In the genomic region with DNA sequence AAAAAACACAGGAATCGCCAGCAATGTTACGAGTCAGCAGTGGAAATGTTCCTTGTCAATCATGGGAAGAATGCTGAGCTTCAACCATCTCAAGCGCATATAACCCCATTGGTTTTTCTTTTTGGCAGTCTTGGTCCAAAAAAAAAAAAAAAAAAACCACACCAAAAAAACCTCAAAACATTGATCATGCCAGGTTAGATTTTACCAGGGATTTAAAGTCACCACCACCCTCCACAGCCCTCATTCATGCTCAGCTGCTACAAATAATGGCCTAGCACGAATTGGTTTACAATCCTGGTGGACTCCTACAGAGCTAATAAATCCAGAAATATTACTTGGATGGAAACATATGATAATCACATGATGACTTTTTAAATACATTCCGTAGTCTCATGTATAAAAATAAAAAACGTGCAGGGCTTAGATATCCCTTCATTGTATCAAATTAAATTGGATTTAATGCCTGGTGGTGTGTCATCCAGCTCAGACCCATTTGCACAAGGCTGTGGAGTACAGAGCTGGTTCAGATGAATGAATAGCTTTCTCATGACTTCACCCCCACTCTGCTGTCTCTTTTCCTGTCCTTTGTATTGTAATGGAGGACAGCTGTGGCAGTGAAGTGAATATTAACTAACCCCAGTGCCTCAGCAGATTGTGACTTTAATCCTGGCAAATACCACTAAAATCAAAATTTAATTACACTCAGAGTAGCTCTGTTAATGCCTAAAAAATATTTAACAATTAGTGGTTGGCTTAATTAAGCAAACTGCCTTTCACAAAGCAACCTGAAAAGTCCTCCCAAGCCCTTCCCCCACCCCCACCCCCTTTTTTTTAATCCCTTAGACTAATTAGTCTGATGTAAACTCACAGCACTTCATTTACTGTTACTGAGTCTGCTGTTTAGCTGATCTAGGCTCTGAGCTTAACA, we compare ENCODE assay signal across 10 cellular contexts.
DNase-seq lines count a peak whose midpoint lies in the region; ATAC-seq and TF ChIP-seq lines count a peak whose summit lies in the region.
"Had no signal": no experiment of that assay in that cellular context is flagged by ENCODE, and none has a peak within 500 bp of the region (broad histone marks: within the 10 kb centered on the region; RNA-seq: fewer than 3 reads in every experiment).

No MANE protein-coding gene starts in this region.

- TF ChIP-seq CTCF in BE2C (IDR thresholded peaks at IDR 0.05; ENCODE audit: low read depth, low read length) (no peak), IMR-90 (conservative IDR thresholded peaks at IDR 0.05; ENCODE audit: low read depth, low read length) (no peak), osteocyte (IDR thresholded peaks at IDR 0.05) (no peak)

- intact Hi-C loops in IMR-90 (cut with micrococcal nuclease): no loop called here

- H3K27me3 ChIP-seq in BE2C (no peaks in the 10 kb centered on the region), IMR-90 (ENCODE audit: control insufficient read depth, insufficient read depth, low read length) (no peaks in the 10 kb centered on the region), adipocyte (replicated peaks; ENCODE audit: control insufficient read depth, insufficient read depth, low read length) (no peaks in the 10 kb centered on the region)
- H3K27me3 ChIP-seq: transverse colon had no signal

- no peak overlapping the region for H3K4me2 ChIP-seq in IMR-90 (ENCODE audit: low read depth, low read length)

- no peak overlapping the region for H3K9ac ChIP-seq in IMR-90 (ENCODE audit: low read depth, low read length)
- H3K9ac ChIP-seq in adipocyte (ENCODE audit: low read length): no peak overlapping the region

- no peak overlapping the region for H2AFZ ChIP-seq in IMR-90 (replicated peaks; ENCODE audit: low read length, poor library complexity)

- no peak overlapping the region for H2BK15ac ChIP-seq in IMR-90 (ENCODE audit: low read depth, low read length)

- dilution Hi-C loops in IMR-90 (cut with HindIII; ENCODE audit: low sequenced_read_pairs, unreplicated experiment): no loop called here

- POLR2A ChIA-PET in IMR-90 (lab: Charles Lee; ENCODE audit: unreplicated experiment): interaction anchor here (0.6 kb wide), 1 partner anchor 96 kb away, joined by 12 read pairs; no protein-coding TSS in a partner anchor
- POLR2A ChIA-PET in naive thymus-derived CD8-positive, alpha-beta T cell (lab: Charles Lee): no interaction called here

- H3K4ac ChIP-seq in IMR-90 (ENCODE audit: low read depth, low read length): no peak overlapping the region

- in situ Hi-C loops in IMR-90 (cut with MboI; ENCODE audit: low sequenced_read_pairs): no loop called here

- DNase-seq in BE2C (peak; percentile 47), IMR-90 (peak; percentile 77), adipocyte (ENCODE audit: low read depth) (peak; percentile 71), iris pigment epithelial cell (ENCODE audit: low read depth) (peak; percentile 63), osteocyte (ENCODE audit: extremely low spot score, unreplicated experiment) (no peak), left lobe of liver (ENCODE audit: low spot score) (no peak)
- no peak for DNase-seq in naive thymus-derived CD8-positive, alpha-beta T cell
- DNase-seq: psoas muscle, transverse colon had no signal

- no peaks in the 10 kb centered on the region for H3K79me1 ChIP-seq in IMR-90 (ENCODE audit: low read depth in 1 of 2, low read length in 2 of 2)

- H2AK5ac ChIP-seq in IMR-90 (ENCODE audit: low read depth, low read length): no peak overlapping the region

- H3K4me1 ChIP-seq in BE2C: peaks cover 17% of the 10 kb centered on the region
- no peaks in the 10 kb centered on the region for H3K4me1 ChIP-seq in IMR-90 (ENCODE audit: control insufficient read depth, insufficient read depth, low read length)
- H3K4me1 ChIP-seq in adipocyte (ENCODE audit: control insufficient read depth, insufficient read depth, low read length): no peaks in the 10 kb centered on the region
- H3K4me1 ChIP-seq: psoas muscle, transverse colon had no signal

- ATAC-seq in IMR-90 (ENCODE audit: low read depth) (peak; percentile 75), GM18907 (IDR thresholded peaks at IDR 0.05; ENCODE audit: unreplicated experiment) (no peak), left lobe of liver (no peak)
- no peak for ATAC-seq in naive thymus-derived CD8-positive, alpha-beta T cell
- ATAC-seq: psoas muscle had no signal

- no peak overlapping the region for H4K5ac ChIP-seq in IMR-90 (ENCODE audit: low read depth, low read length)

- no peak overlapping the region for H3K14ac ChIP-seq in IMR-90 (replicated peaks; ENCODE audit: low read depth, low read length)

- no peak overlapping the region for H2BK5ac ChIP-seq in IMR-90 (ENCODE audit: low read depth, low read length, poor library complexity, severe bottlenecking)

- no peaks in the 10 kb centered on the region for H3K9me1 ChIP-seq in IMR-90 (ENCODE audit: insufficient read depth, low read length)

- H3K9me3 ChIP-seq in BE2C (no peaks in the 10 kb centered on the region), IMR-90 (ENCODE audit: control insufficient read depth, insufficient read depth, low read length) (no peaks in the 10 kb centered on the region), adipocyte (ENCODE audit: control insufficient read depth, low read length) (no peaks in the 10 kb centered on the region)
- H3K9me3 ChIP-seq: psoas muscle, transverse colon had no signal

- no peaks in the 10 kb centered on the region for H4K20me1 ChIP-seq in IMR-90 (ENCODE audit: insufficient read depth, low read length)

- no peak overlapping the region; the same call in 1 of the 2 replicates for H3K18ac ChIP-seq in IMR-90 (ENCODE audit: low read depth, low read length)

- TF ChIP-seq POLR2A in IMR-90 (IDR thresholded peaks at IDR 0.05; ENCODE audit: low read depth, low read length): no peak

- H4K91ac ChIP-seq in IMR-90 (ENCODE audit: insufficient read depth, low read depth, low read length): no peak overlapping the region

- no peak overlapping the region for H2BK120ac ChIP-seq in IMR-90 (ENCODE audit: low read depth, low read length)

- no peak overlapping the region for H3K4me3 Mint-ChIP-seq in naive thymus-derived CD8-positive, alpha-beta T cell
- H3K4me3 Mint-ChIP-seq in osteocyte (ENCODE audit: unreplicated experiment): no peak overlapping the region

- H3K36me3 ChIP-seq in BE2C (no peaks in the 10 kb centered on the region), IMR-90 (ENCODE audit: control insufficient read depth, insufficient read depth, low read length) (no peaks in the 10 kb centered on the region), adipocyte (ENCODE audit: control insufficient read depth, insufficient read depth, low read length, severe bottlenecking) (no peaks in the 10 kb centered on the region)
- H3K36me3 ChIP-seq: transverse colon had no signal

- H3K23ac ChIP-seq in IMR-90 (ENCODE audit: low read depth, low read length): no peak overlapping the region

- no peaks in the 10 kb centered on the region for H3K27me3 Mint-ChIP-seq in naive thymus-derived CD8-positive, alpha-beta T cell
- no peaks in the 10 kb centered on the region for H3K27me3 Mint-ChIP-seq in osteocyte (ENCODE audit: unreplicated experiment)

- no peak overlapping the region for H3K27ac ChIP-seq in IMR-90 (ENCODE audit: insufficient read depth, low read length)
- H3K27ac ChIP-seq: psoas muscle, transverse colon had no signal

- WGBS in IMR-90 (ENCODE audit: extremely low coverage in 2 of 2, insufficient read length in 1 of 2), 2 experiments: no CpG with 5 or more reads among the region's 6 CpGs

- no peak overlapping the region for H2BK20ac ChIP-seq in IMR-90 (ENCODE audit: low read depth, low read length)

- H3K36me3 Mint-ChIP-seq in naive thymus-derived CD8-positive, alpha-beta T cell: no peaks in the 10 kb centered on the region
- no peaks in the 10 kb centered on the region for H3K36me3 Mint-ChIP-seq in osteocyte (ENCODE audit: unreplicated experiment)

- CTCF ChIA-PET in IMR-90 (lab: Yijun Ruan, JAX): interaction anchor here (0.6 to 0.9 kb wide), 3 partner anchors 15 to 1732 kb away, joined by 3 read pairs; no protein-coding TSS in a partner anchor

- no TSS peak for BruUV-seq in IMR-90 (replicated peaks; lab: Mats Ljungman, UMichigan)

- no peak overlapping the region for H3K27ac Mint-ChIP-seq in naive thymus-derived CD8-positive, alpha-beta T cell
- no peak overlapping the region for H3K27ac Mint-ChIP-seq in osteocyte (ENCODE audit: unreplicated experiment)

- H3K4me3 ChIP-seq in BE2C (ENCODE audit: low read depth, low read length) (no peak overlapping the region), IMR-90 (ENCODE audit: insufficient read depth, low read depth, low read length) (no peak overlapping the region), adipocyte (ENCODE audit: low read length) (no peak overlapping the region)
- H3K4me3 ChIP-seq: psoas muscle, transverse colon had no signal

- peaks cover 0 to 4% (median 0%) of the 10 kb centered on the region in 4 donors for H3K4me1 Mint-ChIP-seq in naive thymus-derived CD8-positive, alpha-beta T cell
- H3K4me1 Mint-ChIP-seq in osteocyte (ENCODE audit: unreplicated experiment): peaks cover 30% of the 10 kb centered on the region

- H4K8ac ChIP-seq in IMR-90 (ENCODE audit: low read depth in 2 of 2, low read length in 2 of 2): no peak overlapping the region

- no peak for TF ChIP-seq RAD21 in IMR-90 (IDR thresholded peaks at IDR 0.05; ENCODE audit: low read length)

- no peak overlapping the region for H3K56ac ChIP-seq in IMR-90 (ENCODE audit: extremely low read depth, insufficient read depth, low read length)

- peaks cover 0 to 5% (median 2%) of the 10 kb centered on the region in 9 donors for H3K9me3 Mint-ChIP-seq in naive thymus-derived CD8-positive, alpha-beta T cell
- H3K9me3 Mint-ChIP-seq in osteocyte (ENCODE audit: unreplicated experiment): peaks cover 4% of the 10 kb centered on the region

- H2AK9ac ChIP-seq in IMR-90 (replicated peaks; ENCODE audit: low read depth, low read length, poor library complexity): no peak overlapping the region

TF ChIP-seq in IMR-90, 13 proteins besides CTCF, POLR2A, EP300 and RAD21 (continues in another document):
- TF ChIP-seq MXI1 (IDR thresholded peaks at IDR 0.05; ENCODE audit: borderline replicate concordance, low read depth, low read length) (no peak), RCOR1 (IDR thresholded peaks at IDR 0.05; ENCODE audit: insufficient replicate concordance, low read length) (no peak), MAZ (IDR thresholded peaks at IDR 0.05; ENCODE audit: borderline replicate concordance, low read depth, low read length) (no peak), BHLHE40 (IDR thresholded peaks at IDR 0.05; ENCODE audit: low read depth, low read length) (no peak), MAFK (IDR thresholded peaks at IDR 0.05; ENCODE audit: low read depth, low read length) (no peak), SMC3 (IDR thresholded peaks at IDR 0.05; ENCODE audit: low read depth, low read length) (no peak), NFE2L2 (IDR thresholded peaks at IDR 0.05; ENCODE audit: low read depth, low read length) (no peak)
- TF ChIP-seq, protein P1, sequence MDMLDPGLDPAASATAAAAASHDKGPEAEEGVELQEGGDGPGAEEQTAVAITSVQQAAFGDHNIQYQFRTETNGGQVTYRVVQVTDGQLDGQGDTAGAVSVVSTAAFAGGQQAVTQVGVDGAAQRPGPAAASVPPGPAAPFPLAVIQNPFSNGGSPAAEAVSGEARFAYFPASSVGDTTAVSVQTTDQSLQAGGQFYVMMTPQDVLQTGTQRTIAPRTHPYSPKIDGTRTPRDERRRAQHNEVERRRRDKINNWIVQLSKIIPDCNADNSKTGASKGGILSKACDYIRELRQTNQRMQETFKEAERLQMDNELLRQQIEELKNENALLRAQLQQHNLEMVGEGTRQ (IDR thresholded peaks at IDR 0.05; ENCODE audit: low read depth, low read length): no peak

Comparison
In these comparisons a context has a peak if more than half of its experiments do, and no peak if none do; other contexts are left out.
1. DNase-seq: peak in BE2C (single experiment), IMR-90 (single experiment), adipocyte (single experiment) and iris pigment epithelial cell (single experiment); none in naive thymus-derived CD8-positive, alpha-beta T cell (0 of 10), osteocyte (single experiment) and left lobe of liver (single experiment).